ENCODE assay signal across 9 cellular contexts in genomic region chr17:8785547-8786412, GRCh38. TPM values are rescaled to one million over a fixed set of nuclear protein-coding genes. Genes with fewer than 3 reads are reported as not detected.
DNase-seq lines count a peak whose midpoint lies in the region; ATAC-seq and FAIRE-seq lines count a peak whose summit lies in the region.
"Had no signal": no experiment of that assay in that cellular context is flagged by ENCODE, and none has a peak within 500 bp of the region (broad histone marks: within the 10 kb centered on the region; RNA-seq: fewer than 3 reads in every experiment).

No MANE protein-coding gene starts in this region.

- H3K4me1 Mint-ChIP-seq in naive thymus-derived CD4-positive, alpha-beta T cell = peaks cover 0 to 4% (median 0%) of the 10 kb centered on the region in 7 donors
- H3K4me1 Mint-ChIP-seq in stimulated activated effector memory CD8-positive, alpha-beta T cell treated with anti-CD3 and anti-CD28 coated beads, Interleukin-12 subunit alpha, Interleukin-12 subunit beta, amount 100 ng/mL, for 72 hours = peaks cover 6% of the 10 kb centered on the region

- FAIRE-seq in A204.1 (lab: Jason Lieb, UNC) (peak; percentile 55), GM18507 (lab: Jason Lieb, UNC) (peak; percentile 78)

- no peaks in the 10 kb centered on the region for H3K9me3 ChIP-seq in naive thymus-derived CD4-positive, alpha-beta T cell (ENCODE audit: control insufficient read depth in 2 of 3, low read length in 3 of 3)

- no peaks in the 10 kb centered on the region for H3K36me3 Mint-ChIP-seq in naive thymus-derived CD4-positive, alpha-beta T cell
- no peaks in the 10 kb centered on the region for H3K36me3 Mint-ChIP-seq in stimulated activated effector memory CD8-positive, alpha-beta T cell treated with anti-CD3 and anti-CD28 coated beads, Interleukin-12 subunit alpha, Interleukin-12 subunit beta, amount 100 ng/mL, for 72 hours

- no peak overlapping the region for H3K27ac Mint-ChIP-seq in naive thymus-derived CD4-positive, alpha-beta T cell
- H3K27ac Mint-ChIP-seq in stimulated activated effector memory CD8-positive, alpha-beta T cell treated with anti-CD3 and anti-CD28 coated beads, Interleukin-12 subunit alpha, Interleukin-12 subunit beta, amount 100 ng/mL, for 72 hours = no peak overlapping the region

- H3K36me3 ChIP-seq in naive thymus-derived CD4-positive, alpha-beta T cell (ENCODE audit: control insufficient read depth in 2 of 3, insufficient read depth in 3 of 3, low read length in 3 of 3) = no peaks in the 10 kb centered on the region

- H3K27me3 ChIP-seq in naive thymus-derived CD4-positive, alpha-beta T cell (ENCODE audit: control insufficient read depth in 2 of 2, insufficient read depth in 2 of 2, low read length in 2 of 2) = no peaks in the 10 kb centered on the region

- H3K4me1 ChIP-seq in naive thymus-derived CD4-positive, alpha-beta T cell (ENCODE audit: control insufficient read depth in 2 of 2, insufficient read depth in 2 of 2, low read length in 2 of 2) = no peaks in the 10 kb centered on the region

- H3K4me3 Mint-ChIP-seq in naive thymus-derived CD4-positive, alpha-beta T cell = no peak overlapping the region
- H3K4me3 Mint-ChIP-seq in stimulated activated effector memory CD8-positive, alpha-beta T cell treated with anti-CD3 and anti-CD28 coated beads, Interleukin-12 subunit alpha, Interleukin-12 subunit beta, amount 100 ng/mL, for 72 hours = no peak overlapping the region

- DNase-seq in GM18507 (ENCODE audit: extremely low spot score, insufficient read length, low read depth) (peak; percentile 33), NCI-H82 treated with DMSO at 0.1 percent for 48 hours (lab: John Stamatoyannopoulos, UW; ENCODE audit: unreplicated experiment) (peak; percentile 28), activated T-cell treated with anti-CD3 and anti-CD28 coated beads for 24 hours (ENCODE audit: low read depth) (peak; percentile 48)
- peak; percentile 18 to 60 (median 45) for DNase-seq in naive thymus-derived CD4-positive, alpha-beta T cell
- peak; percentile 58 to 81 for DNase-seq in stimulated activated effector memory CD8-positive, alpha-beta T cell treated with anti-CD3 and anti-CD28 coated beads, Interleukin-12 subunit alpha, Interleukin-12 subunit beta, amount 100 ng/mL, for 72 hours (ENCODE audit: low spot score in 2 of 2)

- ATAC-seq in esophagus mucosa = peak; percentile 85
- ATAC-seq in naive thymus-derived CD4-positive, alpha-beta T cell = peak; percentile 62
- ATAC-seq in stimulated activated effector memory CD8-positive, alpha-beta T cell treated with anti-CD3 and anti-CD28 coated beads, Interleukin-12 subunit alpha, Interleukin-12 subunit beta, amount 100 ng/mL, for 72 hours = peak; percentile 57
- no peak for ATAC-seq in HG03520 (IDR thresholded peaks at IDR 0.05; ENCODE audit: unreplicated experiment)

- CTCF ChIA-PET in naive thymus-derived CD4-positive, alpha-beta T cell (lab: Charles Lee) = interaction anchor here (0.6 to 3.4 kb wide), 11 partner anchors 9 to 726 kb away, joined by 3 to 19 read pairs (median 4); no protein-coding TSS in a partner anchor

- POLR2A ChIA-PET in naive thymus-derived CD4-positive, alpha-beta T cell (lab: Charles Lee) = interaction anchor here (0.6 kb wide), 1 partner anchor 481 kb away, joined by 3 read pairs; no protein-coding TSS in a partner anchor

- intact Hi-C loops in naive thymus-derived CD4-positive, alpha-beta T cell (cut with micrococcal nuclease) = loop anchor here in 1 of 2 donors (1.0 kb wide), 4 partner anchors 213 to 725 kb away; partner anchors contain the start of gene RPL26

- H3K4me3 ChIP-seq in naive thymus-derived CD4-positive, alpha-beta T cell (ENCODE audit: low read length) = no peak overlapping the region

- peaks cover 0 to 4% (median 0%) of the 10 kb centered on the region in 11 donors for H3K9me3 Mint-ChIP-seq in naive thymus-derived CD4-positive, alpha-beta T cell
- H3K9me3 Mint-ChIP-seq in stimulated activated effector memory CD8-positive, alpha-beta T cell treated with anti-CD3 and anti-CD28 coated beads, Interleukin-12 subunit alpha, Interleukin-12 subunit beta, amount 100 ng/mL, for 72 hours = no peaks in the 10 kb centered on the region

- H3K27ac ChIP-seq in naive thymus-derived CD4-positive, alpha-beta T cell (ENCODE audit: low read depth, low read length) = no peak overlapping the region

- H3K27me3 Mint-ChIP-seq in naive thymus-derived CD4-positive, alpha-beta T cell = peaks cover 0 to 18% (median 0%) of the 10 kb centered on the region in 5 donors

RNA-seq across cellular contexts. Expression of gene MFSD6L, which starts 13.4 kb away (rescaled TPM):
- total RNA-seq in esophagus mucosa = 0.72 TPM
- 1 to 10 TPM in 1 of 5 experiments, under 1 TPM in 1, not detected in 3; 0.96 to 1.8 TPM for total RNA-seq in naive thymus-derived CD4-positive, alpha-beta T cell
- not detected for polyA plus RNA-seq in naive thymus-derived CD4-positive, alpha-beta T cell

RNA-seq across cellular contexts. Expression of gene SPDYE4, which starts 27.4 kb away (rescaled TPM):
- total RNA-seq in esophagus mucosa = not detected
- under 1 TPM in 1 of 5 experiments, not detected in 4; 0.34 TPM for total RNA-seq in naive thymus-derived CD4-positive, alpha-beta T cell
- not detected for polyA plus RNA-seq in naive thymus-derived CD4-positive, alpha-beta T cell
- total RNA-seq: urinary bladder had no signal
- polyA plus RNA-seq: urinary bladder had no signal

RNA-seq across cellular contexts. Expression of gene CCDC42, which starts 41.1 kb away (rescaled TPM):
- total RNA-seq in esophagus mucosa = not detected
- total RNA-seq in naive thymus-derived CD4-positive, alpha-beta T cell = 1 to 10 TPM in 1 of 5 experiments, not detected in 4; 1.6 TPM
- not detected for polyA plus RNA-seq in naive thymus-derived CD4-positive, alpha-beta T cell
- total RNA-seq: urinary bladder had no signal
